1 cellular context compared by ENCODE assay signal in genomic region chr21:42624936-42625335, GRCh38.
TF ChIP-seq lines count a peak whose summit lies in the region.

No MANE protein-coding gene starts in this region.

TF ChIP-seq in SK-N-SH treated with all-trans-retinoic acid at 6 μM for 48 hours, 23 proteins besides CTCF, POLR2A, EP300 and RAD21 (continued from another document):
- no peak for TF ChIP-seq CREB5 (CRISPR knock-in tag; IDR thresholded peaks at IDR 0.05; ENCODE audit: low read depth)
- no peak for TF ChIP-seq ESRRG (CRISPR knock-in tag; IDR thresholded peaks at IDR 0.05)
- TF ChIP-seq PPARA (CRISPR knock-in tag; IDR thresholded peaks at IDR 0.05; ENCODE audit: borderline replicate concordance) = no peak
- TF ChIP-seq CSRNP3 (CRISPR knock-in tag; IDR thresholded peaks at IDR 0.05) = no peak
- no peak for TF ChIP-seq ZNF70 (CRISPR knock-in tag; IDR thresholded peaks at IDR 0.05)
- TF ChIP-seq ISL1 (CRISPR knock-in tag; IDR thresholded peaks at IDR 0.05) = no peak
- TF ChIP-seq RARB (CRISPR knock-in tag; IDR thresholded peaks at IDR 0.05) = no peak
- TF ChIP-seq ARNTL (CRISPR knock-in tag; IDR thresholded peaks at IDR 0.05; ENCODE audit: borderline replicate concordance, low read depth) = no peak
- no peak for TF ChIP-seq ZNF565 (CRISPR knock-in tag; conservative IDR thresholded peaks at IDR 0.05; ENCODE audit: low read depth)
- TF ChIP-seq TCF4 (CRISPR knock-in tag; IDR thresholded peaks at IDR 0.05; ENCODE audit: borderline replicate concordance) = no peak
- no peak for TF ChIP-seq ZFP3 (CRISPR knock-in tag; IDR thresholded peaks at IDR 0.05)
